ENCODE assay signal across 18 cellular contexts in the genomic region with DNA sequence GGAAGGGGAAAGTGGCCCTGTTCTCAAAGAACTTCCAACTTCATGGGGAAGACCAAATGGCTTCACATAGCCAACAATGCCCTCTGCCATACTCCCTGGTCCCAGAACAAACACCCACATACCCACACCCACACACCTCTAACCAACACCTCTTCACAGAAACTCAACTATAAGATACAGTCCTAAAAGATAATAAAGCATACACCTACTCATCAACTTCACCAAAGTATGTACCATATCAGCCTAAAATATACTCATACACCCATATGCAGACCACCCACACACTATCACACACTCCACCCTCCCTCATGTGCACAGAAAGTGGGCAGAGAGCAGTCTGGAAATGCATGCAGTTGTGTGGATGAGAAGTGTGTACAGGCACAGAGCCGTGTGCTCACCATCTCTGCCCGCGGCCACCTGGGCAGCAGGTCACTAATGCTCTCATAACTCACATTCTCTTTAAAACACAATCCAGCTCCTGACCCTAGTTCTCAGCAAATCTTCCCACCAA. TPM values are rescaled to one million over a fixed set of nuclear protein-coding genes. Genes with fewer than 3 reads are reported as not detected.
DNase-seq lines count a peak whose midpoint lies in the region; ATAC-seq and TF ChIP-seq lines count a peak whose summit lies in the region.
"Had no signal": no experiment of that assay in that cellular context is flagged by ENCODE, and none has a peak within 500 bp of the region (broad histone marks: within the 10 kb centered on the region; RNA-seq: fewer than 3 reads in every experiment).

No MANE protein-coding gene starts in this region.

- no peak overlapping the region for H3K4me3 Mint-ChIP-seq in MCF 10A (ENCODE audit: unreplicated experiment)
- H3K4me3 Mint-ChIP-seq: CD8-positive, alpha-beta memory T cell; HFFc6 had no signal

- H3K27me3 ChIP-seq in sigmoid colon = no peaks in the 10 kb centered on the region
- H3K27me3 ChIP-seq: BLaER1 had no signal

- no peaks in the 10 kb centered on the region for H3K9me3 Mint-ChIP-seq in MCF 10A (ENCODE audit: unreplicated experiment)
- H3K9me3 Mint-ChIP-seq: CD8-positive, alpha-beta memory T cell; HFFc6 had no signal

- peaks cover 25% of the 10 kb centered on the region for H3K36me3 Mint-ChIP-seq in MCF 10A (ENCODE audit: insufficient read depth, unreplicated experiment)
- H3K36me3 Mint-ChIP-seq: CD8-positive, alpha-beta memory T cell had no signal

- H3K36me3 ChIP-seq in sigmoid colon = no peaks in the 10 kb centered on the region

- H3K27ac Mint-ChIP-seq in MCF 10A (ENCODE audit: low read depth, unreplicated experiment) = no peak overlapping the region
- H3K27ac Mint-ChIP-seq: HFFc6 had no signal

- CTCF ChIA-PET in MCF 10A (lab: Yijun Ruan, JAX) = no interaction called here

- no peak for TF ChIP-seq EP300 in sigmoid colon (IDR thresholded peaks at IDR 0.05)

- no peak overlapping the region for H3K27ac ChIP-seq in sigmoid colon
- H3K27ac ChIP-seq: 22Rv1, BLaER1, HL-60 had no signal

- BruUV-seq in MCF 10A (replicated peaks; lab: Mats Ljungman, UMichigan) = no TSS peak

- 96 to 99% methylated on average over 3 of the region's 3 CpGs for WGBS in sigmoid colon, 2 donors

- POLR2A ChIA-PET in MCF 10A (lab: Yijun Ruan, JAX) = interaction anchor here (0.6 to 0.9 kb wide), 2 partner anchors 24 to 27 kb away, joined by 3 read pairs; no protein-coding TSS in a partner anchor

- intact Hi-C loops in sigmoid colon (cut with DNase I) (no loop called here), left colon (cut with DNase I, micrococcal nuclease) (no loop called here), MCF 10A (cut with micrococcal nuclease) (no loop called here)

- DNase-seq in activated effector memory CD4-positive, alpha-beta T cell treated with anti-CD3 and anti-CD28 coated beads, Interleukin-2, amount 50 U/mL, for 16 hours = peak; percentile 10
- no peak for DNase-seq in activated effector memory CD4-positive, alpha-beta T cell treated with Interleukin-2 at 50 U/mL for 16 hours
- DNase-seq in inferior parietal cortex (ENCODE audit: extremely low spot score) (peak; percentile 15), sigmoid colon (peak; percentile 10), left colon (no peak), MCF 10A (ENCODE audit: unreplicated experiment) (no peak), kidney tubule cell (ENCODE audit: low spot score) (no peak)
- DNase-seq: Caco-2; CD8-positive, alpha-beta memory T cell; DND-41; GDM1; HFFc6 had no signal

- H3K4me1 ChIP-seq in sigmoid colon = no peaks in the 10 kb centered on the region
- H3K4me1 ChIP-seq: HAP-1 had no signal

- no peak for ATAC-seq in left colon

- no peak overlapping the region for H3K4me3 ChIP-seq in sigmoid colon
- H3K4me3 ChIP-seq: BLaER1, HAP-1 had no signal

- TF ChIP-seq POLR2A in sigmoid colon (IDR thresholded peaks at IDR 0.05) = no peak

- TF ChIP-seq CTCF in sigmoid colon (IDR thresholded peaks at IDR 0.05) = no peak
- no peak for TF ChIP-seq CTCF in MCF 10A (IDR thresholded peaks at IDR 0.05; ENCODE audit: unreplicated experiment)

- no peaks in the 10 kb centered on the region for H3K27me3 Mint-ChIP-seq in MCF 10A (ENCODE audit: insufficient read depth, unreplicated experiment)
- H3K27me3 Mint-ChIP-seq: CD8-positive, alpha-beta memory T cell had no signal

- no peaks in the 10 kb centered on the region for H3K9me3 ChIP-seq in sigmoid colon
- H3K9me3 ChIP-seq: BLaER1, Caco-2, HAP-1 had no signal

- H3K4me1 Mint-ChIP-seq in MCF 10A (ENCODE audit: insufficient read depth, unreplicated experiment) = no peaks in the 10 kb centered on the region
- H3K4me1 Mint-ChIP-seq: CD8-positive, alpha-beta memory T cell had no signal

RNA-seq across cellular contexts. Expression of a gene that starts 27.7 kb away (rescaled TPM):
- under 1 TPM in 3 of 4 donors, not detected in 1; 0.55 to 0.81 (median 0.71) TPM for total RNA-seq in sigmoid colon
- polyA plus RNA-seq in sigmoid colon = 10 to 100 TPM in 1 of 3 donors, under 1 TPM in 2; 0.60 to 11.2 (median 0.92) TPM
- 10 to 100 TPM in 1 of 2 donors, 1 to 10 TPM in 1; 2.8 to 10.5 TPM for total RNA-seq in left colon
- total RNA-seq in MCF 10A (2022) = 36.4 and 48.3 TPM in 2 replicates
- polyA plus RNA-seq: CD8-positive, alpha-beta memory T cell had no signal

RNA-seq across cellular contexts. Expression of a gene that starts 34.9 kb away (rescaled TPM):
- total RNA-seq in sigmoid colon (not detected), left colon (under 1 TPM in 1 of 2 donors, not detected in 1; 0.28 TPM), MCF 10A (2022) (not detected in 2 replicates)
- polyA plus RNA-seq in sigmoid colon = 1 to 10 TPM in 1 of 3 donors, not detected in 2; 2.6 TPM
- total RNA-seq: A673, Caco-2, H1, HFFc6 had no signal

RNA-seq across cellular contexts. Expression of a gene that starts 44.1 kb away (rescaled TPM):
- 10 to 100 TPM; 39.8 to 61.6 (median 53.2) TPM for total RNA-seq in sigmoid colon
- polyA plus RNA-seq in sigmoid colon = 10 to 100 TPM; 13.2 to 31.2 (median 22.9) TPM
- 10 to 100 TPM; 45.9 to 66.4 TPM for total RNA-seq in left colon
- 113 and 131 TPM in 2 replicates for total RNA-seq in MCF 10A (2022)

RNA-seq across cellular contexts. Expression of a gene that starts 46.9 kb away (rescaled TPM):
- total RNA-seq in sigmoid colon (100 to 1,000 TPM in 1 of 4 donors, 10 to 100 TPM in 3; 59.3 to 113 (median 67.2) TPM), left colon (10 to 100 TPM; 78.0 to 87.7 TPM), MCF 10A (2022) (141 and 155 TPM in 2 replicates)
- polyA plus RNA-seq in sigmoid colon = 10 to 100 TPM; 80.8 to 91.6 (median 84.1) TPM

RNA-seq across cellular contexts. Expression of a gene that starts 56.6 kb away (rescaled TPM):
- total RNA-seq in sigmoid colon (10 to 100 TPM; 12.2 to 22.9 (median 17.3) TPM), left colon (10 to 100 TPM; 13.8 to 20.1 TPM), MCF 10A (2022) (67.3 and 107 TPM in 2 replicates)
- 10 to 100 TPM; 10.2 to 32.9 (median 18.0) TPM for polyA plus RNA-seq in sigmoid colon

Comparison
In these comparisons a context has a peak if more than half of its experiments do, and no peak if none do; other contexts are left out.
1. DNase-seq: peak in activated effector memory CD4-positive, alpha-beta T cell treated with anti-CD3 and anti-CD28 coated beads, Interleukin-2, amount 50 U/mL, for 16 hours (single experiment), inferior parietal cortex (single experiment) and sigmoid colon (single experiment); none in activated effector memory CD4-positive, alpha-beta T cell treated with Interleukin-2 at 50 U/mL for 16 hours (single experiment), left colon (0 of 2), MCF 10A (single experiment) and kidney tubule cell (single experiment).